ENCODE assay signal across 13 cellular contexts in the genomic region with DNA sequence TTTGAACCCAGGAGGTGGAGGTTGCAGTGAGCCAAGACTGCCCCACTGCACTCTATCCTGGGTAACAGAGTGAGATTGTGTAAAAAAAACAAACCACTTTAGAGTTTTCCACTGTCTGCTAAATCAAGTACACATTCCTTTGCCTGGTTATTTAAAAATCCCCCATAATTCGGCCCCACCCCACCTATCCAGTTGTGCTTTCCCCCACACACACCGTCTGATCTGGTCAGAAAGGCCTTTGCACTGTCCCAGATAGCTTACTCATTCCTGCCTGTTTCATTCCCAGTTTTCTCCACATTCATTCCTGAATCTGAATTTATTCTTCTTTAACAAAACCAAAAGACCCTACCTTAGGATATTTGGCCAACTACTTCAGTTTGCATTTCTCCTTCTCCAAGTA. TPM values are rescaled to one million over a fixed set of nuclear protein-coding genes. Genes with fewer than 3 reads are reported as not detected.
DNase-seq lines count a peak whose midpoint lies in the region; ATAC-seq and TF ChIP-seq lines count a peak whose summit lies in the region.
"Had no signal": no experiment of that assay in that cellular context is flagged by ENCODE, and none has a peak within 500 bp of the region (broad histone marks: within the 10 kb centered on the region; RNA-seq: fewer than 3 reads in every experiment).

No MANE protein-coding gene starts in this region.

- no peak overlapping the region for H3K18ac ChIP-seq in IMR-90 (ENCODE audit: low read depth, low read length)

- no peak overlapping the region for H3K27ac ChIP-seq in IMR-90 (ENCODE audit: insufficient read depth, low read length)
- H3K27ac ChIP-seq in thoracic aorta = peak overlapping the region; percentile 73 to 80

- no peak overlapping the region for H3K4me2 ChIP-seq in IMR-90 (ENCODE audit: low read depth, low read length)

- no peaks in the 10 kb centered on the region for H3K27me3 Mint-ChIP-seq in chondrocyte (ENCODE audit: low read depth)
- H3K27me3 Mint-ChIP-seq: activated naive CD8-positive, alpha-beta T cell had no signal

- H3K27ac Mint-ChIP-seq in chondrocyte (ENCODE audit: unreplicated experiment) = peak overlapping the region; percentile 90
- H3K27ac Mint-ChIP-seq: activated naive CD8-positive, alpha-beta T cell had no signal

- peak overlapping the region; percentile 43 for H2AFZ ChIP-seq in IMR-90 (replicated peaks; ENCODE audit: low read length, poor library complexity)

- in situ Hi-C loops in IMR-90 (cut with MboI; ENCODE audit: low sequenced_read_pairs) = no loop called here

- H2AK9ac ChIP-seq in IMR-90 (replicated peaks; ENCODE audit: low read depth, low read length, poor library complexity) = no peak overlapping the region

- no peak overlapping the region for H4K91ac ChIP-seq in IMR-90 (ENCODE audit: insufficient read depth, low read depth, low read length)

- no peak overlapping the region for H3K56ac ChIP-seq in IMR-90 (ENCODE audit: extremely low read depth, insufficient read depth, low read length)

- H3K4me1 Mint-ChIP-seq in chondrocyte (ENCODE audit: low read depth) = peaks cover 60% of the 10 kb centered on the region

- CTCF ChIA-PET in IMR-90 (lab: Yijun Ruan, JAX) = interaction anchor here (1.8 kb wide), 1 partner anchor 117 kb away, joined by 3 read pairs; no protein-coding TSS in a partner anchor

- H3K36me3 ChIP-seq in IMR-90 (ENCODE audit: control insufficient read depth, insufficient read depth, low read length) = no peaks in the 10 kb centered on the region
- H3K36me3 ChIP-seq in thoracic aorta = no peaks in the 10 kb centered on the region
- H3K36me3 ChIP-seq: spleen had no signal

- no peak overlapping the region for H4K8ac ChIP-seq in IMR-90 (ENCODE audit: low read depth in 2 of 2, low read length in 2 of 2)

- no peak overlapping the region for H2AK5ac ChIP-seq in IMR-90 (ENCODE audit: low read depth, low read length)

- ATAC-seq in IMR-90 (ENCODE audit: low read depth) (no peak), thoracic aorta (ENCODE audit: insufficient number of reproducible peaks, low FRiP score, low read depth) (no peak), GM19397 (IDR thresholded peaks at IDR 0.05; ENCODE audit: unreplicated experiment) (no peak)
- ATAC-seq: left colon had no signal

- no peaks in the 10 kb centered on the region for H3K36me3 Mint-ChIP-seq in chondrocyte (ENCODE audit: low read depth)
- H3K36me3 Mint-ChIP-seq: activated naive CD8-positive, alpha-beta T cell had no signal

- no peak overlapping the region for H3K14ac ChIP-seq in IMR-90 (replicated peaks; ENCODE audit: low read depth, low read length)

- WGBS in IMR-90 (ENCODE audit: extremely low coverage in 2 of 2, insufficient read length in 1 of 2), 2 experiments = 54% methylated on average over 2 of the region's 2 CpGs; no CpG with 5 or more reads in 1 of the 2 experiments

- H2BK120ac ChIP-seq in IMR-90 (ENCODE audit: low read depth, low read length) = no peak overlapping the region

- dilution Hi-C loops in IMR-90 (cut with HindIII; ENCODE audit: low sequenced_read_pairs, unreplicated experiment) = no loop called here

- no peak overlapping the region for H3K23ac ChIP-seq in IMR-90 (ENCODE audit: low read depth, low read length)

- no peaks in the 10 kb centered on the region for H3K9me3 Mint-ChIP-seq in chondrocyte (ENCODE audit: low read depth)

- TF ChIP-seq CTCF in IMR-90 (conservative IDR thresholded peaks at IDR 0.05; ENCODE audit: low read depth, low read length) (no peak), chondrocyte (IDR thresholded peaks at IDR 0.05) (no peak), thoracic aorta (IDR thresholded peaks at IDR 0.05) (no peak)

- H3K79me1 ChIP-seq in IMR-90 (ENCODE audit: low read depth in 1 of 2, low read length in 2 of 2) = no peaks in the 10 kb centered on the region

- H2BK15ac ChIP-seq in IMR-90 (ENCODE audit: low read depth, low read length) = no peak overlapping the region

- no peak overlapping the region for H2BK20ac ChIP-seq in IMR-90 (ENCODE audit: low read depth, low read length)

- DNase-seq in IMR-90 (no peak), chondrocyte (ENCODE audit: low spot score) (no peak), myocyte (ENCODE audit: low read depth) (peak; percentile 29), thoracic aorta (ENCODE audit: low spot score) (no peak), NCI-H1105 treated with DMSO at 0.1 percent for 48 hours (lab: John Stamatoyannopoulos, UW) (no peak)
- DNase-seq in activated CD4-positive, alpha-beta T cell treated with anti-CD3 and anti-CD28 coated beads, Interleukin-2, amount 50 U/mL, for 4 hours = no peak
- DNase-seq: activated CD4-positive, CD25-positive, alpha-beta regulatory T cell; left colon; NCI-H2029; NCI-H526 treated with DMSO at 0.1 percent for 48 hours had no signal

- no peak overlapping the region for H3K4ac ChIP-seq in IMR-90 (ENCODE audit: low read depth, low read length)

- no peak overlapping the region for H2BK5ac ChIP-seq in IMR-90 (ENCODE audit: low read depth, low read length, poor library complexity, severe bottlenecking)

- H4K5ac ChIP-seq in IMR-90 (ENCODE audit: low read depth, low read length) = no peak overlapping the region

- H4K20me1 ChIP-seq in IMR-90 (ENCODE audit: insufficient read depth, low read length) = peaks cover 7% of the 10 kb centered on the region; the same call in 1 of the 2 replicates

- TF ChIP-seq POLR2A in IMR-90 (IDR thresholded peaks at IDR 0.05; ENCODE audit: low read depth, low read length) = no peak

- H3K9me1 ChIP-seq in IMR-90 (ENCODE audit: insufficient read depth, low read length) = peaks cover 2% of the 10 kb centered on the region; the same call in 1 of the 2 replicates

- H3K4me1 ChIP-seq in IMR-90 (ENCODE audit: control insufficient read depth, insufficient read depth, low read length) (peaks cover 7% of the 10 kb centered on the region), thoracic aorta (ENCODE audit: control insufficient read depth in 1 of 2, low read depth in 2 of 2) (peaks cover 26 to 39% of the 10 kb centered on the region in 2 donors)

- H3K9me3 ChIP-seq in IMR-90 (ENCODE audit: control insufficient read depth, insufficient read depth, low read length) (no peaks in the 10 kb centered on the region), thoracic aorta (no peaks in the 10 kb centered on the region)
- H3K9me3 ChIP-seq: spleen had no signal

- intact Hi-C loops in IMR-90 (cut with micrococcal nuclease) = loop anchor here (5.0 kb wide), 1 partner anchor 119 kb away; a partner anchor contains a TSS

- POLR2A ChIA-PET in IMR-90 (lab: Charles Lee; ENCODE audit: unreplicated experiment) = no interaction called here

- BruUV-seq in IMR-90 (replicated peaks; lab: Mats Ljungman, UMichigan) = no TSS peak

- H3K9ac ChIP-seq in IMR-90 (ENCODE audit: low read depth, low read length) = no peak overlapping the region

- H3K27me3 ChIP-seq in IMR-90 (ENCODE audit: control insufficient read depth, insufficient read depth, low read length) (no peaks in the 10 kb centered on the region), thoracic aorta (replicated peaks; ENCODE audit: insufficient read depth) (no peaks in the 10 kb centered on the region)
- H3K27me3 ChIP-seq: spleen had no signal

- H3K4me3 Mint-ChIP-seq in chondrocyte (ENCODE audit: unreplicated experiment) = no peak overlapping the region
- H3K4me3 Mint-ChIP-seq: activated naive CD8-positive, alpha-beta T cell had no signal

- no peak for TF ChIP-seq RAD21 in IMR-90 (IDR thresholded peaks at IDR 0.05; ENCODE audit: low read length)

- H3K4me3 ChIP-seq in IMR-90 (ENCODE audit: insufficient read depth, low read depth, low read length) (no peak overlapping the region), thoracic aorta (no peak overlapping the region)

TF ChIP-seq in IMR-90, 13 proteins besides CTCF, POLR2A, EP300 and RAD21:
- TF ChIP-seq RFX5 (IDR thresholded peaks at IDR 0.05; ENCODE audit: low read depth, low read length) (no peak), MXI1 (IDR thresholded peaks at IDR 0.05; ENCODE audit: borderline replicate concordance, low read depth, low read length) (no peak), RCOR1 (IDR thresholded peaks at IDR 0.05; ENCODE audit: insufficient replicate concordance, low read length) (no peak), CEBPB (IDR thresholded peaks at IDR 0.05; ENCODE audit: low read depth, low read length) (no peak), FOS (IDR thresholded peaks at IDR 0.05; ENCODE audit: low read depth, low read length) (no peak), CHD1 (IDR thresholded peaks at IDR 0.05; ENCODE audit: low read depth, low read length) (no peak), MAFK (IDR thresholded peaks at IDR 0.05; ENCODE audit: low read depth, low read length) (no peak), SMC3 (IDR thresholded peaks at IDR 0.05; ENCODE audit: low read depth, low read length) (no peak)
- TF ChIP-seq, protein P1, sequence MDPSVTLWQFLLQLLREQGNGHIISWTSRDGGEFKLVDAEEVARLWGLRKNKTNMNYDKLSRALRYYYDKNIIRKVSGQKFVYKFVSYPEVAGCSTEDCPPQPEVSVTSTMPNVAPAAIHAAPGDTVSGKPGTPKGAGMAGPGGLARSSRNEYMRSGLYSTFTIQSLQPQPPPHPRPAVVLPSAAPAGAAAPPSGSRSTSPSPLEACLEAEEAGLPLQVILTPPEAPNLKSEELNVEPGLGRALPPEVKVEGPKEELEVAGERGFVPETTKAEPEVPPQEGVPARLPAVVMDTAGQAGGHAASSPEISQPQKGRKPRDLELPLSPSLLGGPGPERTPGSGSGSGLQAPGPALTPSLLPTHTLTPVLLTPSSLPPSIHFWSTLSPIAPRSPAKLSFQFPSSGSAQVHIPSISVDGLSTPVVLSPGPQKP (IDR thresholded peaks at IDR 0.05; ENCODE audit: borderline replicate concordance, low read depth, low read length) = no peak
- TF ChIP-seq, protein P2, sequence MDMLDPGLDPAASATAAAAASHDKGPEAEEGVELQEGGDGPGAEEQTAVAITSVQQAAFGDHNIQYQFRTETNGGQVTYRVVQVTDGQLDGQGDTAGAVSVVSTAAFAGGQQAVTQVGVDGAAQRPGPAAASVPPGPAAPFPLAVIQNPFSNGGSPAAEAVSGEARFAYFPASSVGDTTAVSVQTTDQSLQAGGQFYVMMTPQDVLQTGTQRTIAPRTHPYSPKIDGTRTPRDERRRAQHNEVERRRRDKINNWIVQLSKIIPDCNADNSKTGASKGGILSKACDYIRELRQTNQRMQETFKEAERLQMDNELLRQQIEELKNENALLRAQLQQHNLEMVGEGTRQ (IDR thresholded peaks at IDR 0.05; ENCODE audit: low read depth, low read length) = no peak

RNA-seq across cellular contexts. Expression of a gene that starts 29.5 kb away (rescaled TPM):
- total RNA-seq in IMR-90 (2012; rRNA removed) (not detected in 2 replicates), chondrocyte (1.3 to 14.6 TPM (median 2.1 TPM) in 3 replicates), myocyte (0.13 TPM in 1 of 2 replicates, not detected in the other), thoracic aorta (1 to 10 TPM; 2.4 to 5.3 TPM)
- polyA plus RNA-seq in IMR-90 (2012; rRNA removed) = not detected in 2 replicates
- polyA plus RNA-seq in IMR-90 (2012; cell fraction: cytosol; rRNA removed) = not detected in 2 replicates
- polyA plus RNA-seq in IMR-90 (2012; cell fraction: nucleus; rRNA removed; ENCODE audit: low replicate concordance) = not detected in 2 replicates
- polyA plus RNA-seq in myocyte (2012) = 20.5 TPM
